In genomic region chr1:84078824-84079167, GRCh38 we compare ENCODE assay signal across 8 cellular contexts.
DNase-seq lines count a peak whose midpoint lies in the region; ATAC-seq, FAIRE-seq and TF ChIP-seq lines count a peak whose summit lies in the region.

No MANE protein-coding gene starts in this region.

- TF ChIP-seq POLR2A in NB4 (IDR thresholded peaks at IDR 0.05; ENCODE audit: extremely low read depth, insufficient read length), result no peak

- POLR2A ChIA-PET in Caco-2 (lab: Charles Lee), result no interaction called here

- no peak for ATAC-seq in pancreas
- ATAC-seq in GM18867 (IDR thresholded peaks at IDR 0.05; ENCODE audit: unreplicated experiment), result no peak
- ATAC-seq in GM21381 (IDR thresholded peaks at IDR 0.05; ENCODE audit: unreplicated experiment), result no peak

- H3K27me3 Mint-ChIP-seq in Caco-2 (ENCODE audit: insufficient read depth, unreplicated experiment), result no peaks in the 10 kb centered on the region

- 18 to 23% methylated on average over 6 of the region's 6 CpGs for WGBS in pancreas, 2 donors

- H3K4me1 Mint-ChIP-seq in Caco-2 (ENCODE audit: low read depth, unreplicated experiment), result no peaks in the 10 kb centered on the region

- H3K36me3 ChIP-seq in Caco-2 (ENCODE audit: control insufficient read depth, insufficient read depth, low read length) (no peaks in the 10 kb centered on the region), pancreas (no peaks in the 10 kb centered on the region)

- no peaks in the 10 kb centered on the region for H3K9me3 ChIP-seq in Caco-2
- H3K9me3 ChIP-seq in pancreas, result no peaks in the 10 kb centered on the region

- no peak for DNase-seq in Caco-2
- DNase-seq in NB4 (ENCODE audit: low read depth), result no peak
- DNase-seq in epithelial cell of esophagus (ENCODE audit: low read depth), result peak; percentile 14
- no peak for DNase-seq in pancreas
- no peak for DNase-seq in HTR-8/SVneo (ENCODE audit: insufficient read length, low spot score)
- DNase-seq in effector CD8-positive, alpha-beta T cell (lab: John Stamatoyannopoulos, UW), result no peak

- H3K9me3 Mint-ChIP-seq in Caco-2 (ENCODE audit: unreplicated experiment), result no peaks in the 10 kb centered on the region

- H3K4me1 ChIP-seq in Caco-2 (no peaks in the 10 kb centered on the region), pancreas (no peaks in the 10 kb centered on the region)

- intact Hi-C loops in Caco-2 (cut with micrococcal nuclease; ENCODE audit: unreplicated experiment) (loop anchor here (2.0 kb wide), 1 partner anchor 80 kb away; the partner anchor contains the start of gene TTLL7), pancreas (cut with DNase I) (no loop called here)

- peak overlapping the region; percentile 81 for H3K4me3 Mint-ChIP-seq in Caco-2 (ENCODE audit: unreplicated experiment)

- no peaks in the 10 kb centered on the region for H3K27me3 ChIP-seq in Caco-2 (replicated peaks; ENCODE audit: control insufficient read depth, insufficient read depth, low read length)
- H3K27me3 ChIP-seq in pancreas, result no peaks in the 10 kb centered on the region

- CTCF ChIA-PET in Caco-2 (lab: Charles Lee), result no interaction called here

- BruUV-seq in Caco-2 (replicated peaks; lab: Mats Ljungman, UMichigan), result no TSS peak

- no peaks in the 10 kb centered on the region for H3K36me3 Mint-ChIP-seq in Caco-2 (ENCODE audit: insufficient read depth, unreplicated experiment)

- peak overlapping the region in 1 of 4 donors; percentile 87 for H3K27ac ChIP-seq in pancreas

- no peak for FAIRE-seq in pancreas (lab: Jason Lieb, UNC)
- no peak for FAIRE-seq in HTR-8/SVneo (lab: Jason Lieb, UNC)

- no peak overlapping the region for H3K27ac Mint-ChIP-seq in Caco-2 (ENCODE audit: unreplicated experiment)

- no peak for TF ChIP-seq CTCF in Caco-2 (IDR thresholded peaks at IDR 0.05; ENCODE audit: insufficient read depth in 1 of 2, low read depth in 1 of 2, low read length in 1 of 2, severe bottlenecking in 1 of 2, unreplicated experiment in 1 of 2)
- no peak for TF ChIP-seq CTCF in NB4 (IDR thresholded peaks at IDR 0.05; ENCODE audit: low read depth, low read length)
- no peak for TF ChIP-seq CTCF in epithelial cell of esophagus (IDR thresholded peaks at IDR 0.05; ENCODE audit: insufficient read depth, low read depth, low read length, missing control alignments)
- no peak for TF ChIP-seq CTCF in pancreas (IDR thresholded peaks at IDR 0.05)

- peak overlapping the region; percentile 75 for H3K4me3 ChIP-seq in Caco-2 (ENCODE audit: low read depth, low read length)
- H3K4me3 ChIP-seq in NB4 (ENCODE audit: low read depth, low read length), result peak overlapping the region; percentile 77
- H3K4me3 ChIP-seq in epithelial cell of esophagus (ENCODE audit: low read length), result peak overlapping the region; percentile 67
- peak overlapping the region; percentile 81 to 88 (median 84) for H3K4me3 ChIP-seq in pancreas
